Comparison of ENCODE assay signal across 37 cellular contexts in the genomic region with DNA sequence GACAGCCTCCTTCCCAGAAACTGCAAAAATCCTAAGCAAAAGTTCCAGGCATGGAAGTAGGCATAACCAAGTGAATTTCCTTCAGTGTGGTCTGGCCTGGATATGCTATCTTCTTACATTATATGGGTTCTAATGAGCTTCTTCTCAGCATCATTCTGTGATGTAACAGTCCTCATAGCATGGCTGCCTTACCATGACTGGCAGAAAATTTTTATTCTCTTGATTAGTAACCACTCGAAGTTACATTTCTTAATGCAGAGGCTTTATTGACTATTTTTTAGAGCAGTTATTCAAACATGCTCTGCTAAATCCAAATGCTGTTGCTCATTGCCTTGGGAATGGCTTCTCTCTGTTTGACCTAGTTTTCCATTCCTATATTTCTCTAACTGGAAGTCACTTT. TPM values are rescaled to one million over a fixed set of nuclear protein-coding genes. Genes with fewer than 3 reads are reported as not detected.
"Had no signal": no experiment of that assay in that cellular context is flagged by ENCODE, and none has a peak within 500 bp of the region (broad histone marks: within the 10 kb centered on the region; RNA-seq: fewer than 3 reads in every experiment).

No MANE protein-coding gene starts in this region.

- H3K4me3 ChIP-seq: MG63 had no signal

- H3K36me3 ChIP-seq: MG63 had no signal

- H3K9me3 ChIP-seq: MG63 had no signal

- DNase-seq: Kasumi-1, MG63, MM.1S, MV-4-11, NCI-H1048, NCI-H1092, NCI-H1092 treated with DMSO at 0.1 percent for 48 hours, NCI-H1105, NCI-H1105 treated with DMSO at 0.1 percent for 48 hours, NCI-H1417, NCI-H1417 treated with DMSO at 0.1 percent for 48 hours, NCI-H1436, NCI-H1436 treated with DMSO at 0.1 percent for 48 hours, NCI-H146, NCI-H1694, NCI-H1694 treated with DMSO at 0.1 percent for 48 hours, NCI-H187, NCI-H187 treated with DMSO at 0.1 percent for 48 hours, NCI-H1930, NCI-H2029, NCI-H2029 treated with DMSO at 0.1 percent for 48 hours, NCI-H2081, NCI-H2081 treated with DMSO at 0.1 percent for 48 hours, NCI-H2107, NCI-H2171, NCI-H2171 treated with DMSO at 0.1 percent for 48 hours, NCI-H2227 treated with DMSO at 0.1 percent for 48 hours, NCI-H226, NCI-H345, NCI-H446, NCI-H446 treated with DMSO at 0.1 percent for 48 hours, NCI-H510A, NCI-H510A treated with DMSO at 0.1 percent for 48 hours, NCI-H524, NCI-H524 treated with DMSO at 0.1 percent for 48 hours, NCI-H526 had no signal

- H3K27me3 ChIP-seq: MG63 had no signal

RNA-seq across cellular contexts. Expression of a gene that starts 21.1 kb away (rescaled TPM):
- total RNA-seq: MCF 10A had no signal
